9 cellular contexts compared by ENCODE assay signal in the genomic region with DNA sequence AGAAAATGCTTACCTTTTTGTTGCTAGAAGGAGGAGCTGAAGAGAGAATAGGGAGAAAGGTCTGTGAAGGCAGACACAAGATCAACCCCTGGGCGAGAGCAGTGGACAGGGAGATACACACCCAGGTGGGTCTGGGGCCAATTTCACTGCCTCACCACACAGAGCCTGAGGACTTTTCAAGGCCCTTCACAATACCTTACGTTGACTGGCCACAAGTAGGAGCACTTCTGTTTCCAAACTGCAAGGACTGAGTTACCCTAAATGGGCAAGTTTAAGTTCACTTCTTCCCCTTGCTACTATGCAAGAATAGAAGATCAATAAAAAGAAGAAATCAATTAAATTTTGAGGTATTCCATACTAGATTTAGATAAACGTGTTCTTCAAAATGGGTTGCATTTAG.
DNase-seq lines count a peak whose midpoint lies in the region; ATAC-seq, FAIRE-seq and TF ChIP-seq lines count a peak whose summit lies in the region.
"Had no signal": no experiment of that assay in that cellular context is flagged by ENCODE, and none has a peak within 500 bp of the region (broad histone marks: within the 10 kb centered on the region; RNA-seq: fewer than 3 reads in every experiment).

No MANE protein-coding gene starts in this region.

- H3K36me3 ChIP-seq in GM06990 (ENCODE audit: control insufficient read depth, insufficient read depth, low read length) (no peaks in the 10 kb centered on the region), H7 (replicated peaks; ENCODE audit: control insufficient read depth, insufficient read depth, low read length) (no peaks in the 10 kb centered on the region), ovary (no peaks in the 10 kb centered on the region)

- H3K4me1 ChIP-seq in A549, result peaks cover 39% of the 10 kb centered on the region
- no peaks in the 10 kb centered on the region for H3K4me1 ChIP-seq in ovary (ENCODE audit: insufficient read depth)

- peak; percentile 69 for TF ChIP-seq CTCF in A549 (IDR thresholded peaks at IDR 0.05)
- peak; percentile 78 for TF ChIP-seq CTCF in GM06990 (IDR thresholded peaks at IDR 0.05; ENCODE audit: insufficient read depth, low read length, poor library complexity, severe bottlenecking)
- 0 out of 2 replicates have a peak, but pooled peaks have one; percentile 27 for TF ChIP-seq CTCF in WTC11 (IDR thresholded peaks at IDR 0.05)
- no peak for TF ChIP-seq CTCF in ovary (IDR thresholded peaks at IDR 0.05)

- H3K27me3 ChIP-seq in GM06990 (replicated peaks; ENCODE audit: control insufficient read depth, insufficient read depth, low read length) (no peaks in the 10 kb centered on the region), H7 (ENCODE audit: control insufficient read depth, insufficient read depth, low read length) (no peaks in the 10 kb centered on the region; the same call in 1 of the 2 replicates), ovary (no peaks in the 10 kb centered on the region)

- peaks cover 31% of the 10 kb centered on the region for H3K27me3 Mint-ChIP-seq in WTC11 (ENCODE audit: low read depth)
- H3K27me3 Mint-ChIP-seq: IgD-negative memory B cell had no signal

- ATAC-seq in A549 (peak; percentile 94 to 98), WTC11 (peak; percentile 99)

- 0 out of 3 replicates have a peak overlapping the region, but pooled peaks have one; percentile 3 for H3K4me2 ChIP-seq in A549

- H3K9me3 ChIP-seq in A549, result no peaks in the 10 kb centered on the region
- no peaks in the 10 kb centered on the region for H3K9me3 ChIP-seq in ovary

- H3K4me3 Mint-ChIP-seq in WTC11, result no peak overlapping the region
- H3K4me3 Mint-ChIP-seq: IgD-negative memory B cell had no signal

- no peak overlapping the region for H3K4me3 ChIP-seq in A549
- no peak overlapping the region for H3K4me3 ChIP-seq in GM06990 (replicated peaks; ENCODE audit: low read depth, low read length)
- no peak overlapping the region for H3K4me3 ChIP-seq in H7 (ENCODE audit: insufficient read depth, low read depth, low read length)
- H3K4me3 ChIP-seq in ovary, result no peak overlapping the region

- POLR2A ChIA-PET in A549 (lab: Yijun Ruan, JAX) (no interaction called here), WTC11 (lab: Charles Lee) (no interaction called here)

- FAIRE-seq in A549 (lab: Jason Lieb, UNC), result peak; percentile 97

- no peaks in the 10 kb centered on the region for H3K9me3 Mint-ChIP-seq in WTC11

- no peaks in the 10 kb centered on the region for H3K36me3 Mint-ChIP-seq in WTC11

- TF ChIP-seq EP300 in A549 (IDR thresholded peaks at IDR 0.05) (no peak), ovary (IDR thresholded peaks at IDR 0.05) (no peak)

- H3K27ac Mint-ChIP-seq in WTC11, result no peak overlapping the region

- H3K4me1 Mint-ChIP-seq in WTC11, result no peaks in the 10 kb centered on the region
- H3K4me1 Mint-ChIP-seq: IgD-negative memory B cell had no signal

- intact Hi-C loops in ovary (cut with DNase I), result no loop called here

- TF ChIP-seq RAD21 in A549 (conservative IDR thresholded peaks at IDR 0.05 in 1 of 2, IDR thresholded peaks at IDR 0.05 in 1 of 2), result peak; percentile 62 to 80

- 11% methylated on average over 3 of the region's 3 CpGs for WGBS in A549 (ENCODE audit: missing lambda C conversion rate)
- 47 to 69% (median 49%) methylated on average over 3 of the region's 3 CpGs for WGBS in ovary, 3 donors

- DNase-seq in A549 (ENCODE audit: low read depth in 1 of 2, low spot score in 1 of 2), result peak; percentile 39 to 84
- no peak for DNase-seq in GM06990 (ENCODE audit: extremely low read depth, insufficient read length)
- DNase-seq in H7, result peak; percentile 50
- DNase-seq in LHCN-M2 (ENCODE audit: low read depth), result peak; percentile 47
- DNase-seq in WTC11 (ENCODE audit: low spot score), result peak; percentile 48
- peak; percentile 83 for DNase-seq in islet precursor cell
- no peak for DNase-seq in activated gamma-delta T cell treated with Interleukin-2 at 50 U/mL for 16 hours
- no peak for DNase-seq in ovary

- no peak for TF ChIP-seq POLR2A in A549 (IDR thresholded peaks at IDR 0.05; ENCODE audit: low read length)
- no peak for TF ChIP-seq POLR2A in ovary (IDR thresholded peaks at IDR 0.05)

- CTCF ChIA-PET in A549 (lab: Yijun Ruan, JAX), result interaction anchor here (0.7 to 2.0 kb wide), 14 partner anchors 10 to 293 kb away, joined by 3 to 9 read pairs (median 4); no protein-coding TSS in a partner anchor
- CTCF ChIA-PET in WTC11 (lab: Charles Lee), result interaction anchor here (1.0 to 1.9 kb wide), 5 partner anchors 31 to 298 kb away, joined by 3 to 5 read pairs (median 3); no protein-coding TSS in a partner anchor

- H3K27ac ChIP-seq in A549 (peak overlapping the region; percentile 26 to 38; a peak in 1 of 6 replicates), ovary (no peak overlapping the region)

TF ChIP-seq in A549, 52 proteins besides CTCF, POLR2A, EP300 and RAD21:
- TF ChIP-seq CHD2 (IDR thresholded peaks at IDR 0.05; ENCODE audit: low read length, partially characterized antibody) (no peak), SMC3 (IDR thresholded peaks at IDR 0.05) (peak; percentile 80)
TF ChIP-seq in A549: peak in this region for 1.

TF ChIP-seq in WTC11, 78 proteins besides CTCF, POLR2A, EP300 and RAD21:
- TF ChIP-seq GTF2I (CRISPR knock-in tag; conservative IDR thresholded peaks at IDR 0.05) (no peak), NR2C2 (CRISPR knock-in tag; IDR thresholded peaks at IDR 0.05) (no peak), ZNF671 (CRISPR knock-in tag; IDR thresholded peaks at IDR 0.05) (no peak)
- TF ChIP-seq, protein P1, sequence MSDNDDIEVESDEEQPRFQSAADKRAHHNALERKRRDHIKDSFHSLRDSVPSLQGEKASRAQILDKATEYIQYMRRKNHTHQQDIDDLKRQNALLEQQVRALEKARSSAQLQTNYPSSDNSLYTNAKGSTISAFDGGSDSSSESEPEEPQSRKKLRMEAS (CRISPR knock-in tag; IDR thresholded peaks at IDR 0.05), result no peak

Comparison
In these comparisons a context has a peak if more than half of its experiments do, and no peak if none do; other contexts are left out.
1. DNase-seq: peak in A549 (2 of 2), H7 (single experiment), LHCN-M2 (single experiment), WTC11 (single experiment) and islet precursor cell (single experiment); none in GM06990 (single experiment), activated gamma-delta T cell treated with Interleukin-2 at 50 U/mL for 16 hours (single experiment) and ovary (0 of 5).
2. H3K27ac ChIP-seq: peak in A549 (2 of 2); none in ovary (0 of 2).
3. CTCF ChIP-seq: peak in A549 (single experiment), GM06990 (single experiment) and WTC11 (single experiment); none in ovary (0 of 3).
4. Of the 8 proteins assayed by ChIP-seq in both WTC11 and A549: peak only in WTC11: none; only in A549: none; in both: CTCF; in neither: 7.